ENCODE assay signal across 8 cellular contexts in the genomic region with DNA sequence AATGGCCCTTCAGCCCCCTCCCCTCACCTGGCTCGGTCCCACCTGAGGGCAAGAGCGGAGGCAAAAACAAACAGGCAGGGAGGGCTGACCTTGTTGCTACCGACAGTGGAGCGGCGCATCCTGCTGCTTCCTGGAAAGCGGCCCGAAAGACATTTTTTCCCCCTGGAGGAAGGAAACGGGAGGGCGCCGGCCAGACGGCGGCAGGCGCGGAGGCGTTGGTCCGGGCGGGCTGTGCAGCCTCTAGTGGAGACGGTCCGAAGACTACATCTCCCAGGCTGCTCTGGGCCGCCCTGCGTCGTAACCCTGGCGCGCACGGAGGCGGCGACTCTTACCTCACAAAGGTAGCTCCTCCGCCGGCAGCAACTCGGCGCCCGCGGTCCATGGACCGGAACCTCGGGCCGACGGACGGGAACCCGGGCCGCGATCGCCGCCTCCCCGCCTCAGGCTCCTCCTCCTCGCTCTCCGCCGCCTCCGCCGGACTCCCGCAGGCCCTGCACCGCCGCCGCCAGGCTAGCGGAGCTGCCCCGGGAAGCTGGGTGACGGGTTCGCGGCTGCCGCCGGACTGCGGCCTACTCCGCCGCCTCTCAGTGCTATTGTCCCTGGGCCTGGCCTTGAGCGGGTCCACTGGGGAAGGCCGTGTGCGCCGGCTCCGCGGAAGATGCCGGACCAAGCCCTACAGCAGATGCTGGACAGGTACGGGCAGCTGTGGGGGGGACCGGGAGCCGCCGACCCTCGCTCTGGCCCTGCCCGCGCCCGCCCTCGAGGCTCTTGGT. TPM values are rescaled to one million over a fixed set of nuclear protein-coding genes. Genes with fewer than 3 reads are reported as not detected.
A peak's percentile ranks its signal among the peaks of the same experiment; 100 is the strongest.
DNase-seq lines count a peak whose midpoint lies in the region; ATAC-seq and TF ChIP-seq lines count a peak whose summit lies in the region.

Gene CPEB3, minus strand, starts transcription at position 242 of the 773 bp plus-strand sequence. CDS start 50,728 bp downstream, outside the sequence.
Gene MARCHF5, plus strand, starts transcription at position 331 of the 773 bp plus-strand sequence. Its CDS starts 328 bp downstream, at position 659.

- peak in 1 of 2 donors; percentile 54 for TF ChIP-seq POLR2A in vagina (IDR thresholded peaks at IDR 0.05)

- H3K27ac ChIP-seq in angular gyrus (ENCODE audit: low read depth, low read length) (peak within 1 kb of the TSS; percentile 80), right atrium auricular region (peak within 1 kb of the TSS; percentile 98), vagina (peak within 1 kb of the TSS; percentile 94)

- no peaks in the 10 kb centered on the region for H3K9me3 Mint-ChIP-seq in T-helper 1 cell treated with Interleukin-12 subunit alpha and Interleukin-12 subunit beta and Interleukin-4 antibody, amounts not matched to agents 30 μg/mL and 1 μg/mL, for 36 hours

- H3K27me3 ChIP-seq in right atrium auricular region: no peaks in the 10 kb centered on the region
- H3K27me3 ChIP-seq in vagina: no peaks in the 10 kb centered on the region

- no peaks in the 10 kb centered on the region for H3K36me3 ChIP-seq in right atrium auricular region
- no peaks in the 10 kb centered on the region for H3K36me3 ChIP-seq in vagina

- DNase-seq in GM13977 (ENCODE audit: low spot score): peak; percentile 96
- peak; percentile 91 for DNase-seq in NCI-H146 treated with DMSO at 0.1 percent for 48 hours (lab: John Stamatoyannopoulos, UW; ENCODE audit: unreplicated experiment)
- peak; percentile 96 for DNase-seq in right atrium auricular region (ENCODE audit: low spot score)
- DNase-seq in pulmonary artery endothelial cell (ENCODE audit: low read depth, low spot score): peak; percentile 94
- peak in 1 of 2 donors; percentile 96 for DNase-seq in vagina (ENCODE audit: extremely low spot score in 2 of 2)

- no peaks in the 10 kb centered on the region for H3K9me3 ChIP-seq in right atrium auricular region
- H3K9me3 ChIP-seq in vagina: no peaks in the 10 kb centered on the region

- H3K36me3 Mint-ChIP-seq in T-helper 1 cell treated with Interleukin-12 subunit alpha and Interleukin-12 subunit beta and Interleukin-4 antibody, amounts not matched to agents 30 μg/mL and 1 μg/mL, for 36 hours (ENCODE audit: low read depth): peaks cover 6% of the 10 kb centered on the region

- H3K4me1 Mint-ChIP-seq in T-helper 1 cell treated with Interleukin-12 subunit alpha and Interleukin-12 subunit beta and Interleukin-4 antibody, amounts not matched to agents 30 μg/mL and 1 μg/mL, for 36 hours (ENCODE audit: low read depth): peaks cover 20% of the 10 kb centered on the region

- ATAC-seq in HG02884 (IDR thresholded peaks at IDR 0.05; ENCODE audit: unreplicated experiment): peak; percentile 98

- H3K4me1 ChIP-seq in right atrium auricular region: peaks cover 0 to 16% of the 10 kb centered on the region in 2 donors
- H3K4me1 ChIP-seq in vagina: peaks cover 26% of the 10 kb centered on the region

- peak within 1 kb of the TSS; percentile 97 for H3K4me3 Mint-ChIP-seq in T-helper 1 cell treated with Interleukin-12 subunit alpha and Interleukin-12 subunit beta and Interleukin-4 antibody, amounts not matched to agents 30 μg/mL and 1 μg/mL, for 36 hours

- no peaks in the 10 kb centered on the region for H3K27me3 Mint-ChIP-seq in T-helper 1 cell treated with Interleukin-12 subunit alpha and Interleukin-12 subunit beta and Interleukin-4 antibody, amounts not matched to agents 30 μg/mL and 1 μg/mL, for 36 hours (ENCODE audit: low read depth)

- H3K4me3 ChIP-seq in right atrium auricular region (peak within 1 kb of the TSS; percentile 90 to 98), vagina (peak within 1 kb of the TSS; percentile 95 to 98)

- intact Hi-C loops in vagina (cut with DNase I): no loop called here

- peak; percentile 39 for TF ChIP-seq CTCF in GM13977 (IDR thresholded peaks at IDR 0.05; ENCODE audit: extremely low read depth, insufficient read depth, missing control alignments)
- peak; percentile 59 to 69 for TF ChIP-seq CTCF in right atrium auricular region (IDR thresholded peaks at IDR 0.05)
- TF ChIP-seq CTCF in vagina (IDR thresholded peaks at IDR 0.05): peak; percentile 19 to 71 (median 45)

- in situ Hi-C loops in GM13977 (cut with MboI; ENCODE audit: low pct_unique_long_range_greater_than_20kb, low sequenced_read_pairs, unreplicated experiment): no loop called here

- H3K27ac Mint-ChIP-seq in T-helper 1 cell treated with Interleukin-12 subunit alpha and Interleukin-12 subunit beta and Interleukin-4 antibody, amounts not matched to agents 30 μg/mL and 1 μg/mL, for 36 hours: peak within 1 kb of the TSS; percentile 89

RNA-seq across cellular contexts. Expression of gene CPEB3, which starts in this region (rescaled TPM):
- total RNA-seq in right atrium auricular region: 10 to 100 TPM in 1 of 2 donors, 1 to 10 TPM in 1; 6.9 to 11.4 TPM
- 0.92 and 1.5 TPM in 2 replicates for total RNA-seq in pulmonary artery endothelial cell
- 8.8 TPM for total RNA-seq in vagina

RNA-seq across cellular contexts. Expression of gene MARCHF5, which starts in this region (rescaled TPM):
- total RNA-seq in right atrium auricular region (10 to 100 TPM in 1 of 2 donors, 1 to 10 TPM in 1; 8.5 to 11.6 TPM), pulmonary artery endothelial cell (20.7 and 26.4 TPM in 2 replicates), vagina (18.9 TPM)
